24 cellular contexts compared by ENCODE assay signal in the genomic region with DNA sequence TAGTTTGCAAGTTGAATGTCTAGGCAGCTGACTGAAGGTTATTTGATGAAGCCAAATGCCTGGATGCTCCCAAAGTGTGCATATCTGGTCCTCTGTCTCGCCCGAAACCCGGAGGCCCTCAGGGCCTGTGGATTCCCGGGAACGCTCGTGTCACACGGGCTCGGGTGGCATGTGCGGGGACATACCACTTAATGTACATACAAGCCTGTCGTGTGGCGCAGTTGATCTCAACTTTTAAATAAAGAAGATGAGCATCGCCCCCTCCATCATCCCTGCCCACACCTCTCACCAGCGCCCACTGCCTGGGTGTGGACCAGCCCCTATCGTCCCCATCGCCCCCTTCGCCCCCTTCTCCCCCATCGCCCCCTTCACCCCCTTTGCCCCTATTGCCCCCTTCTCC. TPM values are rescaled to one million over a fixed set of nuclear protein-coding genes. Genes with fewer than 3 reads are reported as not detected.
DNase-seq lines count a peak whose midpoint lies in the region; ATAC-seq and TF ChIP-seq lines count a peak whose summit lies in the region.
"Had no signal": no experiment of that assay in that cellular context is flagged by ENCODE, and none has a peak within 500 bp of the region (broad histone marks: within the 10 kb centered on the region; RNA-seq: fewer than 3 reads in every experiment).

No MANE protein-coding gene starts in this region.

- H3K27me3 ChIP-seq in cardiac muscle cell (no peaks in the 10 kb centered on the region), dorsolateral prefrontal cortex (no peaks in the 10 kb centered on the region), upper lobe of right lung (no peaks in the 10 kb centered on the region)
- H3K27me3 ChIP-seq: SJCRH30, tibial artery had no signal

- H3K4me3 ChIP-seq in cardiac muscle cell = no peak overlapping the region
- no peak overlapping the region for H3K4me3 ChIP-seq in dorsolateral prefrontal cortex
- H3K4me3 ChIP-seq in upper lobe of right lung = no peak overlapping the region
- H3K4me3 ChIP-seq: HAP-1, SJCRH30, tibial artery had no signal

- H3K27ac ChIP-seq in cardiac muscle cell (peak overlapping the region; percentile 99), dorsolateral prefrontal cortex (peak overlapping the region in 42 of 59 donors; percentile 2 to 88 (median 62)), upper lobe of right lung (peak overlapping the region; percentile 63)
- H3K27ac ChIP-seq: SJCRH30, VCaP had no signal

- no peaks in the 10 kb centered on the region for H3K9me3 Mint-ChIP-seq in neural crest cell
- H3K9me3 Mint-ChIP-seq: memory B cell; stimulated activated naive B cell treated with anti-CD40 and anti-IgM and Interleukin-4, amounts not matched to agents 10 μg/mL and 1 μg/mL and 100 μg/mL, for 72 hours; T-helper 1 cell treated with Interleukin-12 subunit alpha and Interleukin-12 subunit beta and Interleukin-4 antibody, amounts not matched to agents 30 μg/mL and 1 μg/mL, for 36 hours had no signal

- no peaks in the 10 kb centered on the region for H3K36me3 Mint-ChIP-seq in neural crest cell (ENCODE audit: low read depth)

- H3K4me1 Mint-ChIP-seq in neural crest cell = peaks cover 62% of the 10 kb centered on the region

- TF ChIP-seq CTCF in cardiac muscle cell (IDR thresholded peaks at IDR 0.05; ENCODE audit: low read depth, low read length) (no peak), dorsolateral prefrontal cortex (IDR thresholded peaks at IDR 0.05 in 54 of 56, conservative IDR thresholded peaks at IDR 0.05 in 2 of 56; ENCODE audit: low read depth in 1 of 56, partially characterized antibody in 56 of 56) (no peak), neural crest cell (conservative IDR thresholded peaks at IDR 0.05) (no peak), upper lobe of right lung (IDR thresholded peaks at IDR 0.05) (no peak)

- DNase-seq in cardiac muscle cell (ENCODE audit: low read depth in 1 of 2, low spot score in 1 of 2) (no peak), Right ventricle myocardium inferior (ENCODE audit: missing footprints) (no peak), dorsolateral prefrontal cortex (peak in 2 of 10 donors; percentile 15 to 37), neural crest cell (ENCODE audit: low read depth, low spot score) (no peak), upper lobe of right lung (peak; percentile 61), dermis blood vessel endothelial cell (no peak)
- no peak for DNase-seq in activated T-cell treated with anti-CD3 and anti-CD28 coated beads, Interleukin-2, amount 50 U/mL, for 48 hours
- DNase-seq: activated CD4-positive, alpha-beta T cell treated with anti-CD3 and anti-CD28 coated beads, Interleukin-2, amount 50 U/mL, for 1 hour; activated gamma-delta T cell treated with Interleukin-2 at 50 U/mL for 16 hours; amniotic stem cell; caudate nucleus; foreskin melanocyte; Karpas-422; NCI-H1694 treated with DMSO at 0.1 percent for 48 hours; NCI-H2227 treated with DMSO at 0.1 percent for 48 hours; NCI-H748 treated with DMSO at 0.1 percent for 48 hours; SJCRH30; stimulated activated naive B cell treated with anti-CD40 and anti-IgM and Interleukin-4, amounts not matched to agents 10 μg/mL and 1 μg/mL and 100 μg/mL, for 72 hours had no signal

- H3K4me3 Mint-ChIP-seq in neural crest cell = no peak overlapping the region
- H3K4me3 Mint-ChIP-seq: memory B cell; stimulated activated naive B cell treated with anti-CD40 and anti-IgM and Interleukin-4, amounts not matched to agents 10 μg/mL and 1 μg/mL and 100 μg/mL, for 72 hours; T-helper 1 cell treated with Interleukin-12 subunit alpha and Interleukin-12 subunit beta and Interleukin-4 antibody, amounts not matched to agents 30 μg/mL and 1 μg/mL, for 36 hours had no signal

- H3K9me3 ChIP-seq in cardiac muscle cell (ENCODE audit: low read depth) (no peaks in the 10 kb centered on the region), upper lobe of right lung (no peaks in the 10 kb centered on the region)
- H3K9me3 ChIP-seq: HAP-1, SJCRH30, tibial artery had no signal

- no peak for ATAC-seq in Right ventricle myocardium inferior
- no peak for ATAC-seq in upper lobe of right lung
- ATAC-seq in GM18520 (IDR thresholded peaks at IDR 0.05; ENCODE audit: unreplicated experiment) = no peak
- ATAC-seq: stimulated activated naive B cell treated with anti-CD40 and anti-IgM and Interleukin-4, amounts not matched to agents 10 μg/mL and 1 μg/mL and 100 μg/mL, for 72 hours had no signal

- H3K27me3 Mint-ChIP-seq in neural crest cell (ENCODE audit: low read depth) = no peaks in the 10 kb centered on the region
- H3K27me3 Mint-ChIP-seq: memory B cell; stimulated activated naive B cell treated with anti-CD40 and anti-IgM and Interleukin-4, amounts not matched to agents 10 μg/mL and 1 μg/mL and 100 μg/mL, for 72 hours had no signal

- H3K27ac Mint-ChIP-seq in neural crest cell (ENCODE audit: unreplicated experiment) = peak overlapping the region; percentile 12
- H3K27ac Mint-ChIP-seq: memory B cell; stimulated activated naive B cell treated with anti-CD40 and anti-IgM and Interleukin-4, amounts not matched to agents 10 μg/mL and 1 μg/mL and 100 μg/mL, for 72 hours; T-helper 1 cell treated with Interleukin-12 subunit alpha and Interleukin-12 subunit beta and Interleukin-4 antibody, amounts not matched to agents 30 μg/mL and 1 μg/mL, for 36 hours had no signal

- no peaks in the 10 kb centered on the region for H3K36me3 ChIP-seq in cardiac muscle cell
- no peaks in the 10 kb centered on the region for H3K36me3 ChIP-seq in upper lobe of right lung
- H3K36me3 ChIP-seq: HAP-1, SJCRH30, tibial artery had no signal

- intact Hi-C loops in Right ventricle myocardium inferior (cut with DNase I) (no loop called here), dorsolateral prefrontal cortex (cut with DNase I) (no loop called here), upper lobe of right lung (cut with DNase I) (no loop called here)

- H3K4me1 ChIP-seq in cardiac muscle cell (ENCODE audit: low read depth) (peaks cover 59% of the 10 kb centered on the region), upper lobe of right lung (peaks cover 71% of the 10 kb centered on the region)

RNA-seq across cellular contexts. Expression of gene ATP11A, which starts 33.9 kb away (rescaled TPM):
- 25.2 and 42.9 TPM in 2 replicates for total RNA-seq in cardiac muscle cell
- 38.0 and 55.7 TPM in 2 replicates for polyA plus RNA-seq in cardiac muscle cell
- total RNA-seq in Right ventricle myocardium inferior = 89.9 TPM
- total RNA-seq in dorsolateral prefrontal cortex = 100 to 1,000 TPM in 25 of 120 experiments, 10 to 100 TPM in 95; 43.2 to 193 (median 80.8) TPM
- 97.4 and 99.1 TPM in 2 replicates for total RNA-seq in neural crest cell
- 377 TPM for total RNA-seq in upper lobe of right lung
- total RNA-seq in dermis blood vessel endothelial cell = 32.0 and 41.7 TPM in 2 replicates
